In genomic region chr12:115946867-115947695, GRCh38 we compare ENCODE assay signal across 9 cellular contexts.
DNase-seq lines count a peak whose midpoint lies in the region; ATAC-seq and TF ChIP-seq lines count a peak whose summit lies in the region.
"Had no signal": no experiment of that assay in that cellular context is flagged by ENCODE, and none has a peak within 500 bp of the region (broad histone marks: within the 10 kb centered on the region; RNA-seq: fewer than 3 reads in every experiment).

No MANE protein-coding gene starts in this region.

- H3K36me3 ChIP-seq in DOHH2 (ENCODE audit: control insufficient read depth, low read length), result no peaks in the 10 kb centered on the region
- peaks cover 5% of the 10 kb centered on the region for H3K36me3 ChIP-seq in lower lobe of right lung

- no peak overlapping the region for H3K4me2 ChIP-seq in DOHH2 (ENCODE audit: low read length)

- peak; percentile 63 for TF ChIP-seq CTCF in DOHH2 (IDR thresholded peaks at IDR 0.05; ENCODE audit: low read depth, low read length, poor library complexity, severe bottlenecking)
- peak; percentile 54 for TF ChIP-seq CTCF in astrocyte of the spinal cord (IDR thresholded peaks at IDR 0.05; ENCODE audit: low read depth, low read length)
- TF ChIP-seq CTCF in lower lobe of right lung (IDR thresholded peaks at IDR 0.05), result peak; percentile 9

- H3K4me1 ChIP-seq in DOHH2 (ENCODE audit: control insufficient read depth, low read length) (no peaks in the 10 kb centered on the region), lower lobe of right lung (no peaks in the 10 kb centered on the region)

- DNase-seq in HT-29 (ENCODE audit: low spot score) (peak; percentile 19), astrocyte of the spinal cord (ENCODE audit: low read depth, low spot score) (no peak), lower lobe of right lung (no peak), pons (ENCODE audit: low spot score) (no peak)
- no peak for DNase-seq in central memory CD4-positive, alpha-beta T cell
- DNase-seq: stimulated activated naive CD8-positive, alpha-beta T cell treated with anti-CD3 and anti-CD28 coated beads, Interleukin-15, amount 100 ng/mL, for 72 hours had no signal

- no peaks in the 10 kb centered on the region for H3F3A ChIP-seq in DOHH2 (ENCODE audit: control insufficient read depth, insufficient read depth)

- no peaks in the 10 kb centered on the region for H4K20me1 ChIP-seq in DOHH2 (ENCODE audit: control insufficient read depth, insufficient read depth, low read depth, low read length)

- no peaks in the 10 kb centered on the region for H3K27me3 ChIP-seq in DOHH2 (ENCODE audit: control insufficient read depth, low read length)
- H3K27me3 ChIP-seq in lower lobe of right lung (ENCODE audit: low read depth), result no peaks in the 10 kb centered on the region

- H3K9me2 ChIP-seq in DOHH2 (replicated peaks; ENCODE audit: control insufficient read depth, low read length), result no peaks in the 10 kb centered on the region

- intact Hi-C loops in lower lobe of right lung (cut with DNase I), result no loop called here

- H3K9me3 ChIP-seq in DOHH2 (ENCODE audit: control insufficient read depth, insufficient read depth, low read length) (no peaks in the 10 kb centered on the region), lower lobe of right lung (no peaks in the 10 kb centered on the region)

- H3K79me2 ChIP-seq in DOHH2 (ENCODE audit: control insufficient read depth, low read length), result no peaks in the 10 kb centered on the region

- H3K27ac ChIP-seq in DOHH2 (ENCODE audit: low read depth, low read length) (no peak overlapping the region), lower lobe of right lung (no peak overlapping the region)

- ATAC-seq in lower lobe of right lung, result no peak
- no peak for ATAC-seq in HG03097 (IDR thresholded peaks at IDR 0.05; ENCODE audit: low FRiP score, unreplicated experiment)
- ATAC-seq in GM18520 (IDR thresholded peaks at IDR 0.05; ENCODE audit: unreplicated experiment), result no peak
- ATAC-seq: stimulated activated naive CD8-positive, alpha-beta T cell treated with anti-CD3 and anti-CD28 coated beads, Interleukin-15, amount 100 ng/mL, for 72 hours had no signal

- in situ Hi-C loops in astrocyte of the spinal cord (cut with HindIII; ENCODE audit: low sequenced_read_pairs), result no loop called here

- H3K4me3 ChIP-seq in DOHH2 (ENCODE audit: low read length) (no peak overlapping the region), astrocyte of the spinal cord (ENCODE audit: low read depth, low read length) (no peak overlapping the region), lower lobe of right lung (no peak overlapping the region)

Comparison
In these comparisons a context has a peak if more than half of its experiments do, and no peak if none do; other contexts are left out.
1. CTCF ChIP-seq: peak in every context shown above with its lines; median percentile 63 in DOHH2; 54 in astrocyte of the spinal cord; 9 in lower lobe of right lung.